Comparison of ENCODE assay signal across 18 cellular contexts in genomic region chr11:35292290-35292689, GRCh38.
A peak's percentile ranks its signal among the peaks of the same experiment; 100 is the strongest.
DNase-seq lines count a peak whose midpoint lies in the region; ATAC-seq and TF ChIP-seq lines count a peak whose summit lies in the region.
"Had no signal": no experiment of that assay in that cellular context is flagged by ENCODE, and none has a peak within 500 bp of the region (broad histone marks: within the 10 kb centered on the region; RNA-seq: fewer than 3 reads in every experiment).

No MANE protein-coding gene starts in this region.

- peak overlapping the region; percentile 82 for H3K27ac Mint-ChIP-seq in T-helper 17 cell
- no peak overlapping the region for H3K27ac Mint-ChIP-seq in neural progenitor cell
- no peak overlapping the region for H3K27ac Mint-ChIP-seq in CD14-positive monocyte
- no peak overlapping the region for H3K27ac Mint-ChIP-seq in activated CD4-positive, alpha-beta memory T cell treated with anti-CD3 and anti-CD28 coated beads for 36 hours

- no peaks in the 10 kb centered on the region for H3K36me3 ChIP-seq in neural progenitor cell
- H3K36me3 ChIP-seq: brain microvascular endothelial cell, stomach had no signal

- intact Hi-C loops in CD14-positive monocyte (cut with micrococcal nuclease) = loop anchor here in 1 of 2 donors (10.0 kb wide), 1 partner anchor 47 kb away; no protein-coding TSS in a partner anchor
- intact Hi-C loops in activated CD4-positive, alpha-beta memory T cell treated with anti-CD3 and anti-CD28 coated beads for 36 hours (cut with micrococcal nuclease) = loop anchor here (5.0 kb wide), 1 partner anchor 40 kb away; no protein-coding TSS in a partner anchor

- POLR2A ChIA-PET in activated CD4-positive, alpha-beta memory T cell treated with anti-CD3 and anti-CD28 coated beads for 36 hours (lab: Charles Lee) = no interaction called here

- CTCF ChIA-PET in activated CD4-positive, alpha-beta memory T cell treated with anti-CD3 and anti-CD28 coated beads for 36 hours (lab: Charles Lee) = no interaction called here

- no peaks in the 10 kb centered on the region for H4K20me1 ChIP-seq in neural progenitor cell (ENCODE audit: low read depth)

- H3K27me3 Mint-ChIP-seq in T-helper 17 cell (peaks cover 15% of the 10 kb centered on the region), neural progenitor cell (ENCODE audit: insufficient read depth, low read depth) (peaks cover 2% of the 10 kb centered on the region), CD14-positive monocyte (ENCODE audit: low read depth in 3 of 3) (peaks cover 0 to 4% (median 2%) of the 10 kb centered on the region in 3 donors)
- peaks cover 1% of the 10 kb centered on the region for H3K27me3 Mint-ChIP-seq in activated CD4-positive, alpha-beta memory T cell treated with anti-CD3 and anti-CD28 coated beads for 36 hours

- no peak overlapping the region for H3K4me2 ChIP-seq in neural progenitor cell
- H3K4me2 ChIP-seq: hepatocyte had no signal

- TF ChIP-seq CTCF in neural progenitor cell (IDR thresholded peaks at IDR 0.05) (no peak), CD14-positive monocyte (IDR thresholded peaks at IDR 0.05) (no peak)

- no peaks in the 10 kb centered on the region for H3K79me2 ChIP-seq in neural progenitor cell (ENCODE audit: low read depth)
- H3K79me2 ChIP-seq: hepatocyte had no signal

- H3F3A ChIP-seq in neural progenitor cell (ENCODE audit: low read depth) = no peaks in the 10 kb centered on the region

- peak; percentile 44 for ATAC-seq in T-helper 17 cell

- no peak overlapping the region for H2AFZ ChIP-seq in neural progenitor cell (replicated peaks)
- H2AFZ ChIP-seq: hepatocyte had no signal

- H3K9me3 ChIP-seq in T-helper 17 cell (ENCODE audit: control insufficient read depth, low read length, poor library complexity, severe bottlenecking) (no peaks in the 10 kb centered on the region), neural progenitor cell (ENCODE audit: low read depth) (no peaks in the 10 kb centered on the region)
- H3K9me3 ChIP-seq: stomach had no signal

- H3K9me3 Mint-ChIP-seq in neural progenitor cell (no peaks in the 10 kb centered on the region), CD14-positive monocyte (no peaks in the 10 kb centered on the region)
- no peaks in the 10 kb centered on the region for H3K9me3 Mint-ChIP-seq in activated CD4-positive, alpha-beta memory T cell treated with anti-CD3 and anti-CD28 coated beads for 36 hours

- H3K9ac ChIP-seq in neural progenitor cell = no peak overlapping the region

- H3K4me1 Mint-ChIP-seq in T-helper 17 cell = peaks cover 11% of the 10 kb centered on the region
- peaks cover 13% of the 10 kb centered on the region for H3K4me1 Mint-ChIP-seq in neural progenitor cell
- H3K4me1 Mint-ChIP-seq in CD14-positive monocyte = peaks cover 24% of the 10 kb centered on the region
- H3K4me1 Mint-ChIP-seq in activated CD4-positive, alpha-beta memory T cell treated with anti-CD3 and anti-CD28 coated beads for 36 hours (ENCODE audit: low read depth) = peaks cover 21% of the 10 kb centered on the region
- H3K4me1 Mint-ChIP-seq: neural crest cell had no signal

- peaks cover 4% of the 10 kb centered on the region for H3K36me3 Mint-ChIP-seq in T-helper 17 cell (ENCODE audit: low read depth)
- no peaks in the 10 kb centered on the region for H3K36me3 Mint-ChIP-seq in neural progenitor cell
- no peaks in the 10 kb centered on the region for H3K36me3 Mint-ChIP-seq in CD14-positive monocyte
- no peaks in the 10 kb centered on the region for H3K36me3 Mint-ChIP-seq in activated CD4-positive, alpha-beta memory T cell treated with anti-CD3 and anti-CD28 coated beads for 36 hours

- no peak overlapping the region for H3K4me3 ChIP-seq in neural progenitor cell
- H3K4me3 ChIP-seq: coronary artery, hepatocyte, stomach had no signal

- no peaks in the 10 kb centered on the region for H3K27me3 ChIP-seq in neural progenitor cell
- H3K27me3 ChIP-seq: brain microvascular endothelial cell, hepatocyte, stomach had no signal

- H3K4me3 Mint-ChIP-seq in T-helper 17 cell = no peak overlapping the region
- H3K4me3 Mint-ChIP-seq in neural progenitor cell = no peak overlapping the region
- H3K4me3 Mint-ChIP-seq in CD14-positive monocyte = no peak overlapping the region
- H3K4me3 Mint-ChIP-seq in activated CD4-positive, alpha-beta memory T cell treated with anti-CD3 and anti-CD28 coated beads for 36 hours = no peak overlapping the region
- H3K4me3 Mint-ChIP-seq: neural crest cell had no signal

- H3K27ac ChIP-seq in neural progenitor cell = no peak overlapping the region
- H3K27ac ChIP-seq: brain microvascular endothelial cell, coronary artery, hepatocyte, stomach had no signal

- peak; percentile 46 for DNase-seq in NCI-H2227 (lab: John Stamatoyannopoulos, UW; ENCODE audit: unreplicated experiment)
- no peak for DNase-seq in NCI-H2227 treated with DMSO at 0.1 percent for 48 hours (lab: John Stamatoyannopoulos, UW)
- DNase-seq in NCI-H1092 treated with DMSO at 0.1 percent for 48 hours (lab: John Stamatoyannopoulos, UW) = peak; percentile 60
- no peak for DNase-seq in T-helper 17 cell
- DNase-seq in neural progenitor cell (ENCODE audit: low spot score) = peak; percentile 24
- DNase-seq in stimulated activated CD4-positive, alpha-beta T cell treated with anti-CD3 and anti-CD28 coated beads, Interleukin-12 subunit alpha, Interleukin-12 subunit beta, amount 100 ng/mL, for 4 hours = no peak
- no peak for DNase-seq in CD14-positive monocyte (ENCODE audit: low spot score)
- DNase-seq in activated CD4-positive, alpha-beta memory T cell treated with anti-CD3 and anti-CD28 coated beads for 36 hours = no peak
- DNase-seq: activated naive CD4-positive, alpha-beta T cell; brain microvascular endothelial cell; C1 segment of cervical spinal cord; islet precursor cell; NCI-H446; SHP77 treated with DMSO at 0.1 percent for 48 hours; stomach had no signal

- H3K4me1 ChIP-seq in neural progenitor cell = no peaks in the 10 kb centered on the region

Comparison
In these comparisons a context has a peak if more than half of its experiments do, and no peak if none do; other contexts are left out.
1. DNase-seq: peak in NCI-H2227 (single experiment), NCI-H1092 treated with DMSO at 0.1 percent for 48 hours (single experiment) and neural progenitor cell (single experiment); none in NCI-H2227 treated with DMSO at 0.1 percent for 48 hours (single experiment), T-helper 17 cell (0 of 3), stimulated activated CD4-positive, alpha-beta T cell treated with anti-CD3 and anti-CD28 coated beads, Interleukin-12 subunit alpha, Interleukin-12 subunit beta, amount 100 ng/mL, for 4 hours (single experiment), CD14-positive monocyte (single experiment) and activated CD4-positive, alpha-beta memory T cell treated with anti-CD3 and anti-CD28 coated beads for 36 hours (single experiment).